ENCODE assay signal across 27 cellular contexts in genomic region chr5:119293202-119293829, GRCh38.
DNase-seq lines count a peak whose midpoint lies in the region; ATAC-seq, FAIRE-seq and TF ChIP-seq lines count a peak whose summit lies in the region.
"Had no signal": no experiment of that assay in that cellular context is flagged by ENCODE, and none has a peak within 500 bp of the region (broad histone marks: within the 10 kb centered on the region; RNA-seq: fewer than 3 reads in every experiment).

No MANE protein-coding gene starts in this region.

- H3K4me3 ChIP-seq in GM23248: no peak overlapping the region
- H3K4me3 ChIP-seq: A549, heart right ventricle, SJCRH30, suprapubic skin had no signal

- intact Hi-C loops in activated T-helper 1 cell treated with anti-CD3 and anti-CD28 coated beads, Interleukin-12 subunit alpha, Interleukin-12 subunit beta, Interleukin-2, Interleukin-4 antibody, amounts not matched to agents 30 ng/mL and 10 ng/mL and 1 ng/mL, durations not matched to agents 14 hours and 24 hours and 36 hours (cut with micrococcal nuclease): no loop called here
- intact Hi-C loops in natural killer cell (cut with micrococcal nuclease): no loop called here

- H3F3A ChIP-seq in GM23248 (ENCODE audit: insufficient read depth): peaks cover under 1% of the 10 kb centered on the region; the same call in 1 of the 2 replicates

- H3K9ac ChIP-seq in GM23248: no peak overlapping the region

- H3K36me3 Mint-ChIP-seq in activated T-cell treated with anti-CD3 and anti-CD28 coated beads, Interleukin-2, amount 50 U/mL, for 24 hours (ENCODE audit: low read depth): peaks cover 50% of the 10 kb centered on the region
- H3K36me3 Mint-ChIP-seq in activated T-helper 1 cell treated with anti-CD3 and anti-CD28 coated beads, Interleukin-12 subunit alpha, Interleukin-12 subunit beta, Interleukin-2, Interleukin-4 antibody, amounts not matched to agents 30 ng/mL and 10 ng/mL and 1 ng/mL, durations not matched to agents 14 hours and 24 hours and 36 hours (ENCODE audit: low read depth): peaks cover 29% of the 10 kb centered on the region
- no peaks in the 10 kb centered on the region for H3K36me3 Mint-ChIP-seq in natural killer cell

- no peaks in the 10 kb centered on the region for H3K9me3 ChIP-seq in GM23248 (ENCODE audit: low read depth)
- H3K9me3 ChIP-seq: A549, BE2C, suprapubic skin had no signal

- no peak for DNase-seq in activated T-cell treated with anti-CD3 and anti-CD28 coated beads, Interleukin-2, amount 50 U/mL, for 24 hours
- no peak for DNase-seq in activated T-cell treated with anti-CD3 and anti-CD28 coated beads, Interleukin-2, amount 50 U/mL, for 48 hours
- DNase-seq in GM18507 (ENCODE audit: extremely low spot score, insufficient read length, low read depth) (no peak), natural killer cell (no peak), GM23248 (no peak)
- no peak for DNase-seq in activated T-helper 1 cell treated with anti-CD3 and anti-CD28 coated beads, Interleukin-12 subunit alpha, Interleukin-12 subunit beta, Interleukin-2, Interleukin-4 antibody, amounts not matched to agents 30 ng/mL and 10 ng/mL and 1 ng/mL, durations not matched to agents 14 hours and 24 hours and 36 hours (ENCODE audit: low spot score)
- DNase-seq in activated effector memory CD4-positive, alpha-beta T cell treated with anti-CD3 and anti-CD28 coated beads, Interleukin-2, amount 50 U/mL, for 16 hours: no peak
- DNase-seq: activated CD4-positive, CD25-positive, alpha-beta regulatory T cell treated with anti-CD3 and anti-CD28 coated beads, Interleukin-2, amount 50 U/mL, for 72 hours; anterior cingulate cortex; BE2C; cortex of kidney; foreskin keratinocyte; heart right ventricle; left cardiac atrium; NCI-H1417 treated with DMSO at 0.1 percent for 48 hours; NCI-H446 treated with DMSO at 0.1 percent for 48 hours; SJCRH30; T-helper 1 cell had no signal

- peaks cover 63% of the 10 kb centered on the region for H3K4me1 Mint-ChIP-seq in activated T-cell treated with anti-CD3 and anti-CD28 coated beads, Interleukin-2, amount 50 U/mL, for 24 hours (ENCODE audit: low read depth)
- peaks cover 49% of the 10 kb centered on the region for H3K4me1 Mint-ChIP-seq in activated T-helper 1 cell treated with anti-CD3 and anti-CD28 coated beads, Interleukin-12 subunit alpha, Interleukin-12 subunit beta, Interleukin-2, Interleukin-4 antibody, amounts not matched to agents 30 ng/mL and 10 ng/mL and 1 ng/mL, durations not matched to agents 14 hours and 24 hours and 36 hours (ENCODE audit: low read depth)
- H3K4me1 Mint-ChIP-seq in natural killer cell: peaks cover 63 to 70% of the 10 kb centered on the region in 2 donors

- no peaks in the 10 kb centered on the region for H3K36me3 ChIP-seq in GM23248 (ENCODE audit: low read depth)
- H3K36me3 ChIP-seq: BE2C, heart right ventricle, SJCRH30, suprapubic skin had no signal

- H2AFZ ChIP-seq in GM23248: no peak overlapping the region

- H3K4me3 Mint-ChIP-seq in activated T-cell treated with anti-CD3 and anti-CD28 coated beads, Interleukin-2, amount 50 U/mL, for 24 hours: no peak overlapping the region
- no peak overlapping the region for H3K4me3 Mint-ChIP-seq in activated T-helper 1 cell treated with anti-CD3 and anti-CD28 coated beads, Interleukin-12 subunit alpha, Interleukin-12 subunit beta, Interleukin-2, Interleukin-4 antibody, amounts not matched to agents 30 ng/mL and 10 ng/mL and 1 ng/mL, durations not matched to agents 14 hours and 24 hours and 36 hours
- no peak overlapping the region for H3K4me3 Mint-ChIP-seq in natural killer cell
- H3K4me3 Mint-ChIP-seq: IgD-negative memory B cell had no signal

- in situ Hi-C loops in GM23248 (cut with MboI): no loop called here

- H3K9me2 ChIP-seq in GM23248 (ENCODE audit: insufficient read depth): no peaks in the 10 kb centered on the region

- H3K27ac ChIP-seq in GM23248: no peak overlapping the region
- H3K27ac ChIP-seq: A549, foreskin keratinocyte, heart right ventricle, SJCRH30, suprapubic skin had no signal

- peak overlapping the region; percentile 35 for H3K27ac Mint-ChIP-seq in activated T-cell treated with anti-CD3 and anti-CD28 coated beads, Interleukin-2, amount 50 U/mL, for 24 hours
- H3K27ac Mint-ChIP-seq in activated T-helper 1 cell treated with anti-CD3 and anti-CD28 coated beads, Interleukin-12 subunit alpha, Interleukin-12 subunit beta, Interleukin-2, Interleukin-4 antibody, amounts not matched to agents 30 ng/mL and 10 ng/mL and 1 ng/mL, durations not matched to agents 14 hours and 24 hours and 36 hours: peak overlapping the region; percentile 4
- H3K27ac Mint-ChIP-seq in natural killer cell: peak overlapping the region; percentile 74 to 89
- H3K27ac Mint-ChIP-seq: activated T-helper 2 cell treated with anti-CD3 and anti-CD28 coated beads, Interferon-gamma antibody, Interleukin-2, Interleukin-4, amounts not matched to agents 10 μg/mL and 5 μg/mL and 100 μg/mL, durations not matched to agents 14 hours and 24 hours and 36 hours had no signal

- no peak for ATAC-seq in natural killer cell
- ATAC-seq in GM21526 (IDR thresholded peaks at IDR 0.05; ENCODE audit: low FRiP score, unreplicated experiment): no peak
- ATAC-seq: A549, esophagus mucosa, foreskin keratinocyte, heart right ventricle, left cardiac atrium, Panc1 had no signal

- FAIRE-seq in GM18507 (lab: Jason Lieb, UNC): peak; percentile 9
- FAIRE-seq: A549, D721Med, GM19239 had no signal

- WGBS in GM23248 (ENCODE audit: low coverage in 1 of 2, low lambda C conversion rate in 2 of 2, missing lambda C conversion rate in 2 of 2), 2 experiments: 93 to 97% methylated on average over 3 of the region's 3 CpGs

- H3K79me2 ChIP-seq in GM23248 (ENCODE audit: insufficient read depth): no peaks in the 10 kb centered on the region

- peaks cover 6% of the 10 kb centered on the region for H3K4me1 ChIP-seq in GM23248 (ENCODE audit: insufficient read depth)
- H3K4me1 ChIP-seq: BE2C had no signal

- H4K20me1 ChIP-seq in GM23248 (ENCODE audit: insufficient read depth): no peaks in the 10 kb centered on the region

- H3K4me2 ChIP-seq in GM23248 (ENCODE audit: unreplicated experiment): no peak overlapping the region
- H3K4me2 ChIP-seq: A549 had no signal

- H3K27me3 Mint-ChIP-seq in activated T-cell treated with anti-CD3 and anti-CD28 coated beads, Interleukin-2, amount 50 U/mL, for 24 hours: no peaks in the 10 kb centered on the region
- H3K27me3 Mint-ChIP-seq in activated T-helper 1 cell treated with anti-CD3 and anti-CD28 coated beads, Interleukin-12 subunit alpha, Interleukin-12 subunit beta, Interleukin-2, Interleukin-4 antibody, amounts not matched to agents 30 ng/mL and 10 ng/mL and 1 ng/mL, durations not matched to agents 14 hours and 24 hours and 36 hours (ENCODE audit: insufficient read depth): no peaks in the 10 kb centered on the region
- H3K27me3 Mint-ChIP-seq in natural killer cell (ENCODE audit: low read depth in 2 of 2): no peaks in the 10 kb centered on the region

- no peaks in the 10 kb centered on the region for H3K27me3 ChIP-seq in GM23248 (replicated peaks; ENCODE audit: insufficient read depth)
- H3K27me3 ChIP-seq: BE2C, foreskin keratinocyte, heart right ventricle, SJCRH30, suprapubic skin had no signal

- no peak for TF ChIP-seq CTCF in natural killer cell (IDR thresholded peaks at IDR 0.05)

- H3K9me3 Mint-ChIP-seq in activated T-cell treated with anti-CD3 and anti-CD28 coated beads, Interleukin-2, amount 50 U/mL, for 24 hours: peaks cover 13% of the 10 kb centered on the region
- peaks cover 13% of the 10 kb centered on the region for H3K9me3 Mint-ChIP-seq in activated T-helper 1 cell treated with anti-CD3 and anti-CD28 coated beads, Interleukin-12 subunit alpha, Interleukin-12 subunit beta, Interleukin-2, Interleukin-4 antibody, amounts not matched to agents 30 ng/mL and 10 ng/mL and 1 ng/mL, durations not matched to agents 14 hours and 24 hours and 36 hours
- peaks cover 2% of the 10 kb centered on the region in 2 donors for H3K9me3 Mint-ChIP-seq in natural killer cell

Comparison
In these comparisons a context has a peak if more than half of its experiments do, and no peak if none do; other contexts are left out.
1. H3K27ac Mint-ChIP-seq: peak in every context shown above with its lines; median percentile 82 in natural killer cell; 35 in activated T-cell treated with anti-CD3 and anti-CD28 coated beads, Interleukin-2, amount 50 U/mL, for 24 hours; 4 in activated T-helper 1 cell treated with anti-CD3 and anti-CD28 coated beads, Interleukin-12 subunit alpha, Interleukin-12 subunit beta, Interleukin-2, Interleukin-4 antibody, amounts not matched to agents 30 ng/mL and 10 ng/mL and 1 ng/mL, durations not matched to agents 14 hours and 24 hours and 36 hours.